ENCODE assay signal across 1 cellular context in genomic region chr11:133968300-133968699, GRCh38.
TF ChIP-seq lines count a peak whose summit lies in the region.

No MANE protein-coding gene starts in this region.

TF ChIP-seq in HEK293T, 16 proteins besides CTCF, POLR2A, EP300 and RAD21:
- no peak for TF ChIP-seq HDGF (IDR thresholded peaks at IDR 0.05; ENCODE audit: borderline replicate concordance)
